Comparison of ENCODE assay signal across 1 cellular context in genomic region chr1:12015001-12015491, GRCh38.
TF ChIP-seq lines count a peak whose summit lies in the region.

No MANE protein-coding gene starts in this region.

TF ChIP-seq in GM23338, 12 proteins besides CTCF, POLR2A, EP300 and RAD21 (continued from another document):
- TF ChIP-seq ZNF462 (CRISPR knock-in tag; IDR thresholded peaks at IDR 0.05) (no peak), NANOG (IDR thresholded peaks at IDR 0.05; ENCODE audit: borderline replicate concordance) (no peak), ZNF114 (CRISPR knock-in tag; IDR thresholded peaks at IDR 0.05) (no peak), CREB1 (CRISPR knock-in tag; IDR thresholded peaks at IDR 0.05; ENCODE audit: low read depth) (no peak), REST (IDR thresholded peaks at IDR 0.05; ENCODE audit: unreplicated experiment) (no peak), ETS1 (IDR thresholded peaks at IDR 0.05) (no peak)
TF ChIP-seq in GM23338: peak in this region for 0.
